ENCODE assay signal across 9 cellular contexts in the genomic region with DNA sequence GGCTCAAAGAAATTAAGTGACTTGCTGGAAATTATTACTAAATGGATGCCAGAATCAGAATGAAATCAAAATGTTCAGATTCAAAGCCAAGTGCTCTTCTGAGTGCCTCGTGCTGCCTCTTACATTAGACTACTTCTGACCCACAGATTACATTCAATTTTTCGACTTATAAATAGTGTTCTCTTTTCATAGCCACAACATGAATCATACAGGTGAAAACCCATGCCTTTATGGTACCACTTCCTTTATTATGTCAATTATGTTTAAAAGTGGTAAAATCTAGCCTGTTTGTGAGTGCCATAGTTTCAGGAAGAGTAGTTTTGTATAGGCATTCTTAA.
A peak's percentile ranks its signal among the peaks of the same experiment; 100 is the strongest.
DNase-seq lines count a peak whose midpoint lies in the region; ATAC-seq lines count a peak whose summit lies in the region.
"Had no signal": no experiment of that assay in that cellular context is flagged by ENCODE, and none has a peak within 500 bp of the region (broad histone marks: within the 10 kb centered on the region; RNA-seq: fewer than 3 reads in every experiment).

No MANE protein-coding gene starts in this region.

- H3K36me3 ChIP-seq in CD4-positive, CD25-positive, alpha-beta regulatory T cell (ENCODE audit: control insufficient read depth, insufficient read depth, low read length): no peaks in the 10 kb centered on the region
- no peaks in the 10 kb centered on the region for H3K36me3 ChIP-seq in H7 (replicated peaks; ENCODE audit: control insufficient read depth, insufficient read depth, low read length)

- DNase-seq in CD4-positive, CD25-positive, alpha-beta regulatory T cell: no peak
- DNase-seq in SK-MEL-5 (ENCODE audit: low read depth, low spot score): peak; percentile 6
- no peak for DNase-seq in hippocampal formation (lab: John Stamatoyannopoulos, UW)
- DNase-seq in mucosa of gallbladder (ENCODE audit: low spot score): no peak
- no peak for DNase-seq in medulla oblongata (ENCODE audit: extremely low spot score)
- DNase-seq in H7: no peak
- DNase-seq: dermis blood vessel endothelial cell had no signal

- no peaks in the 10 kb centered on the region for H3K36me3 Mint-ChIP-seq in CD4-positive, CD25-positive, alpha-beta regulatory T cell

- H3K9me3 Mint-ChIP-seq in CD4-positive, CD25-positive, alpha-beta regulatory T cell: peaks cover 0 to 4% (median 0%) of the 10 kb centered on the region in 7 donors

- H3K27me3 Mint-ChIP-seq in CD4-positive, CD25-positive, alpha-beta regulatory T cell: no peaks in the 10 kb centered on the region

- H3K4me1 Mint-ChIP-seq in CD4-positive, CD25-positive, alpha-beta regulatory T cell: peaks cover 0 to 8% (median 4%) of the 10 kb centered on the region in 4 donors

- H3K4me3 Mint-ChIP-seq in CD4-positive, CD25-positive, alpha-beta regulatory T cell: no peak overlapping the region

- in situ Hi-C loops in SK-MEL-5 (cut with HindIII; ENCODE audit: low pct_unique_long_range_greater_than_20kb, low sequenced_read_pairs): no loop called here

- peak overlapping the region; percentile 64 for H3K4me3 ChIP-seq in CD4-positive, CD25-positive, alpha-beta regulatory T cell (ENCODE audit: low read depth, low read length)
- H3K4me3 ChIP-seq in H7 (ENCODE audit: insufficient read depth, low read depth, low read length): no peak overlapping the region

- H3K9me3 ChIP-seq in CD4-positive, CD25-positive, alpha-beta regulatory T cell (ENCODE audit: control insufficient read depth in 2 of 2, low read length in 2 of 2): no peaks in the 10 kb centered on the region

- H3K4me1 ChIP-seq in CD4-positive, CD25-positive, alpha-beta regulatory T cell (ENCODE audit: control insufficient read depth, insufficient read depth, low read length, poor library complexity, severe bottlenecking): no peaks in the 10 kb centered on the region

- H3K27me3 ChIP-seq in CD4-positive, CD25-positive, alpha-beta regulatory T cell (ENCODE audit: control insufficient read depth, insufficient read depth, low read length): no peaks in the 10 kb centered on the region
- H3K27me3 ChIP-seq in H7 (ENCODE audit: control insufficient read depth, insufficient read depth, low read length): no peaks in the 10 kb centered on the region

- no peak for ATAC-seq in CD4-positive, CD25-positive, alpha-beta regulatory T cell (ENCODE audit: low read depth in 2 of 2)
- peak; percentile 49 for ATAC-seq in GM19023 (IDR thresholded peaks at IDR 0.05; ENCODE audit: unreplicated experiment)
- peak; percentile 33 for ATAC-seq in HG02870 (IDR thresholded peaks at IDR 0.05; ENCODE audit: unreplicated experiment)

- no peak overlapping the region for H3K27ac ChIP-seq in CD4-positive, CD25-positive, alpha-beta regulatory T cell (ENCODE audit: insufficient read depth, low read length, poor library complexity, severe bottlenecking)

- peak overlapping the region in 1 of 3 donors; percentile 2 for H3K27ac Mint-ChIP-seq in CD4-positive, CD25-positive, alpha-beta regulatory T cell

Comparison
In these comparisons a context has a peak if more than half of its experiments do, and no peak if none do; other contexts are left out.
1. ATAC-seq: peak in GM19023 (single experiment) and HG02870 (single experiment); none in CD4-positive, CD25-positive, alpha-beta regulatory T cell (0 of 2).